ENCODE assay signal across 1 cellular context in genomic region chr10:122013311-122013780, GRCh38.
TF ChIP-seq lines count a peak whose summit lies in the region.

No MANE protein-coding gene starts in this region.

TF ChIP-seq in HepG2, 621 proteins besides CTCF, POLR2A, EP300 and RAD21 (continued from another document):
- TF ChIP-seq HIC2 (CRISPR knock-in tag; IDR thresholded peaks at IDR 0.05; ENCODE audit: low read depth) = peak; percentile 37; the same call in 1 of the 2 replicates
- TF ChIP-seq ARID2 (CRISPR knock-in tag; IDR thresholded peaks at IDR 0.05; ENCODE audit: borderline replicate concordance) = no peak
- no peak for TF ChIP-seq RCOR2 (CRISPR knock-in tag; IDR thresholded peaks at IDR 0.05)
- TF ChIP-seq MXD1 (CRISPR knock-in tag; IDR thresholded peaks at IDR 0.05) = no peak
- no peak for TF ChIP-seq NFE2 (CRISPR knock-in tag; IDR thresholded peaks at IDR 0.05)
- no peak for TF ChIP-seq ZKSCAN5 (CRISPR knock-in tag; IDR thresholded peaks at IDR 0.05)
- no peak for TF ChIP-seq BRCA1 (CRISPR knock-in tag; IDR thresholded peaks at IDR 0.05)
- TF ChIP-seq PTBP1 (IDR thresholded peaks at IDR 0.05; ENCODE audit: low read depth, low read length, poor library complexity, severe bottlenecking) = no peak
- peak; percentile 39; the same call in 1 of the 2 replicates for TF ChIP-seq SALL1 (CRISPR knock-in tag; IDR thresholded peaks at IDR 0.05)
